Comparison of ENCODE assay signal across 10 cellular contexts in the genomic region with DNA sequence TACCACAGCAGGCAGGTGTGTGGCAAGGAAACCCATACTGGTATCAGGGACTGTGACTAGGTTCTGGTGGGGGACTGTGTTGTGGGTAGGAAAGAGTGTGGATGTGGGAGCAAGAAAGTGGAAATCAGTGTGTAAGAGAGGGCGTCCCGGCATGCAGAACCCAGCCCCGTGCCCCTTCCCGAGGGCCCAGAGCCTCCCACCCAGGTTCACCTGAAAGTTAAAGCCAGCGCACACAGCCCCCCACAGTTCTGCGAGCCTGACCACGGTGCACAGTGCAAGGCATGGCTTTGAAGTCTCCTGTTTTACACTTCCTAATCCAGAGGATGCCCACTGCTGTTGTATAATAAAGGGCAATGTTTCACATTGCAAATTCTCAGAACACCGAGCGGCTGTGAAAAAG. TPM values are rescaled to one million over a fixed set of nuclear protein-coding genes. Genes with fewer than 3 reads are reported as not detected.
"Had no signal": no experiment of that assay in that cellular context is flagged by ENCODE, and none has a peak within 500 bp of the region (broad histone marks: within the 10 kb centered on the region; RNA-seq: fewer than 3 reads in every experiment).

No MANE protein-coding gene starts in this region.

- H3K9ac ChIP-seq: KMS-11 had no signal

- H3K27ac Mint-ChIP-seq: GM23338, HFFc6, IgD-negative memory B cell had no signal

- H3K4me1 Mint-ChIP-seq: IgD-negative memory B cell had no signal

- H2AFZ ChIP-seq: GM23338 had no signal

- ATAC-seq: GM23338, HCT116, HepG2 had no signal

- H3K9me3 Mint-ChIP-seq: GM23338, HFFc6, IgD-negative memory B cell had no signal

- H3K9me3 ChIP-seq: HAP-1 had no signal

- H3K4me1 ChIP-seq: HAP-1 had no signal

- H3K4me2 ChIP-seq: GM23338, KMS-11 had no signal

- H3K36me3 ChIP-seq: HAP-1 had no signal

- H3K36me3 Mint-ChIP-seq: IgD-negative memory B cell had no signal

- DNase-seq: H7, HFFc6, KBM-7 had no signal

- H3K27ac ChIP-seq: HL-60, KMS-11 had no signal

- H3K4me3 Mint-ChIP-seq: GM23338, HFFc6, IgD-negative memory B cell had no signal

- H3K4me3 ChIP-seq: GM23338, HAP-1 had no signal

RNA-seq across cellular contexts. Expression of a gene that starts 22.7 kb away (rescaled TPM):
- polyA plus RNA-seq: IgD-negative memory B cell had no signal
